ENCODE assay signal across 8 cellular contexts in the genomic region with DNA sequence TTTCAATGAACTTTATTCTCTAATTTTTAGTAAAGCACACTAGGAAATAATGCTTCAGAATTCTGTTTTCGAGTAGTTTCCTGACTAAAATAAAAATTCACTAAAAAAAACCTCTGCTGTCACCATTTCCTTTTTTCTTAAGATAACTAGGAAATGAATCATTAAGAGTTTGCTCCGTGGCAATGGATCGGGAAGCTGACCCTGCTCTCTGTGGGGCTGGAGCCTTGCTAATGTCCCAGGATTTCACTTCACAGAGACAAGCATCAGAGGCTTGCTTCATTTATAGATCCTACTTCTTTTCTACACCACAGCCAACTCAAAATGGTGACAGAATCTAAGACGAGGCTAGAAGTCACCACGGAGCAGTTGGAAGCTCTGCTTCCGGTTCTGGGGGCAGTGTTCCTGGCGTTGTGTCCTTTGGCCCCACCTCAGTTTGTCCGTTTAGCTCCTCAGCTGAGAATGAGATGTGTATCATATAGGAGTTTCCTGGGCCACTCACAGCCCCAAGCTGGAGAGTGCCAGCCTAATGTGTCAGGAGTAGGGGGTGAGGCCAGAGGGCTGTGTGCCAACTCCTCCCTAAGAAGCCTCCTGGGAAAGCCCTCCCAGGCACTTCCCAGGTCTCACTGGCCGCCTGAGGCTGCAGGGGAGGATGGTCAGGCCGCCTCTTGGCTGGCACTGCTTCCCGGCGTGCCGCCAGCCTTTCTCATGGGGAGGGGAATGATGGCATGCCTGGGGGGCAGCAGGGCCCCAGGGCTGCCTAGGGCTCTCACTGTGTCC. TPM values are rescaled to one million over a fixed set of nuclear protein-coding genes. Genes with fewer than 3 reads are reported as not detected.
DNase-seq lines count a peak whose midpoint lies in the region; ATAC-seq and TF ChIP-seq lines count a peak whose summit lies in the region.
"Had no signal": no experiment of that assay in that cellular context is flagged by ENCODE, and none has a peak within 500 bp of the region (broad histone marks: within the 10 kb centered on the region; RNA-seq: fewer than 3 reads in every experiment).

No MANE protein-coding gene starts in this region.

- H3K27ac ChIP-seq in tibial nerve: peak overlapping the region in 2 of 4 donors; percentile 63 to 74
- H3K27ac ChIP-seq: KMS-11 had no signal

- peaks cover 0 to 78% (median 47%) of the 10 kb centered on the region in 4 donors for H3K4me1 ChIP-seq in tibial nerve

- no peak for TF ChIP-seq POLR2A in tibial nerve (IDR thresholded peaks at IDR 0.05)

- DNase-seq in HK-2 (ENCODE audit: unreplicated experiment) (peak; percentile 29), left cardiac atrium (peak; percentile 67), tibial nerve (ENCODE audit: low spot score in 2 of 2) (no peak), DMS53 (lab: John Stamatoyannopoulos, UW) (no peak)
- no peak for DNase-seq in stimulated activated effector memory CD8-positive, alpha-beta T cell treated with anti-CD3 and anti-CD28 coated beads, Interleukin-12 subunit alpha, Interleukin-12 subunit beta, amount 100 ng/mL, for 72 hours (ENCODE audit: low spot score in 2 of 2)

- peaks cover 47% of the 10 kb centered on the region for H3K36me3 Mint-ChIP-seq in activated T-helper 17 cell treated with anti-CD3 and anti-CD28 coated beads, Interleukin-2, amount 50 U/mL, for 72 hours (ENCODE audit: low read depth)
- peaks cover 64% of the 10 kb centered on the region for H3K36me3 Mint-ChIP-seq in stimulated activated effector memory CD8-positive, alpha-beta T cell treated with anti-CD3 and anti-CD28 coated beads, Interleukin-12 subunit alpha, Interleukin-12 subunit beta, amount 100 ng/mL, for 72 hours

- H3K36me3 ChIP-seq in tibial nerve: peaks cover 0 to 4% (median 0%) of the 10 kb centered on the region in 3 donors

- ATAC-seq in activated T-helper 17 cell treated with anti-CD3 and anti-CD28 coated beads, Interleukin-2, amount 50 U/mL, for 72 hours (replicated peaks): no peak
- ATAC-seq in left cardiac atrium: peak; percentile 80 to 85
- ATAC-seq in stimulated activated effector memory CD8-positive, alpha-beta T cell treated with anti-CD3 and anti-CD28 coated beads, Interleukin-12 subunit alpha, Interleukin-12 subunit beta, amount 100 ng/mL, for 72 hours: no peak
- no peak for ATAC-seq in HG03432 (IDR thresholded peaks at IDR 0.05; ENCODE audit: unreplicated experiment)

- no peak for TF ChIP-seq EP300 in tibial nerve (IDR thresholded peaks at IDR 0.05)

- peak overlapping the region in 1 of 4 donors; percentile 6 for H3K4me3 ChIP-seq in tibial nerve

- TF ChIP-seq CTCF in tibial nerve (IDR thresholded peaks at IDR 0.05): no peak

- no peaks in the 10 kb centered on the region for H3K27me3 Mint-ChIP-seq in activated T-helper 17 cell treated with anti-CD3 and anti-CD28 coated beads, Interleukin-2, amount 50 U/mL, for 72 hours

- intact Hi-C loops in left cardiac atrium (cut with DNase I): no loop called here

- H3K4me1 Mint-ChIP-seq in activated T-helper 17 cell treated with anti-CD3 and anti-CD28 coated beads, Interleukin-2, amount 50 U/mL, for 72 hours: peaks cover 69% of the 10 kb centered on the region
- H3K4me1 Mint-ChIP-seq in stimulated activated effector memory CD8-positive, alpha-beta T cell treated with anti-CD3 and anti-CD28 coated beads, Interleukin-12 subunit alpha, Interleukin-12 subunit beta, amount 100 ng/mL, for 72 hours: peaks cover 85% of the 10 kb centered on the region

- H3K27ac Mint-ChIP-seq in activated T-helper 17 cell treated with anti-CD3 and anti-CD28 coated beads, Interleukin-2, amount 50 U/mL, for 72 hours: peak overlapping the region; percentile 31
- H3K27ac Mint-ChIP-seq in stimulated activated effector memory CD8-positive, alpha-beta T cell treated with anti-CD3 and anti-CD28 coated beads, Interleukin-12 subunit alpha, Interleukin-12 subunit beta, amount 100 ng/mL, for 72 hours: peak overlapping the region; percentile 24

- H3K9me3 Mint-ChIP-seq in activated T-helper 17 cell treated with anti-CD3 and anti-CD28 coated beads, Interleukin-2, amount 50 U/mL, for 72 hours: no peaks in the 10 kb centered on the region
- no peaks in the 10 kb centered on the region for H3K9me3 Mint-ChIP-seq in stimulated activated effector memory CD8-positive, alpha-beta T cell treated with anti-CD3 and anti-CD28 coated beads, Interleukin-12 subunit alpha, Interleukin-12 subunit beta, amount 100 ng/mL, for 72 hours

- 26 to 30% methylated on average over 10 to 13 of the region's 13 CpGs for WGBS in tibial nerve, 2 donors

- H3K27me3 ChIP-seq in tibial nerve: no peaks in the 10 kb centered on the region

- no peaks in the 10 kb centered on the region for H3K9me3 ChIP-seq in tibial nerve

- H3K4me3 Mint-ChIP-seq in activated T-helper 17 cell treated with anti-CD3 and anti-CD28 coated beads, Interleukin-2, amount 50 U/mL, for 72 hours: no peak overlapping the region
- no peak overlapping the region for H3K4me3 Mint-ChIP-seq in stimulated activated effector memory CD8-positive, alpha-beta T cell treated with anti-CD3 and anti-CD28 coated beads, Interleukin-12 subunit alpha, Interleukin-12 subunit beta, amount 100 ng/mL, for 72 hours

RNA-seq across cellular contexts. Expression of a gene that starts 19.6 kb away (rescaled TPM):
- total RNA-seq in activated T-helper 17 cell treated with anti-CD3 and anti-CD28 coated beads, Interleukin-2, amount 50 U/mL, for 72 hours: 10 to 100 TPM; 39.0 to 52.4 TPM
- 10 to 100 TPM; 12.1 to 14.8 TPM for total RNA-seq in left cardiac atrium
- 10 to 100 TPM; 22.7 to 34.1 (median 29.2) TPM for total RNA-seq in tibial nerve

Comparison
In these comparisons a context has a peak if more than half of its experiments do, and no peak if none do; other contexts are left out.
1. DNase-seq: peak in HK-2 (single experiment) and left cardiac atrium (single experiment); none in stimulated activated effector memory CD8-positive, alpha-beta T cell treated with anti-CD3 and anti-CD28 coated beads, Interleukin-12 subunit alpha, Interleukin-12 subunit beta, amount 100 ng/mL, for 72 hours (0 of 2), tibial nerve (0 of 2) and DMS53 (single experiment).
2. ATAC-seq: peak in left cardiac atrium (2 of 2); none in activated T-helper 17 cell treated with anti-CD3 and anti-CD28 coated beads, Interleukin-2, amount 50 U/mL, for 72 hours (single experiment), stimulated activated effector memory CD8-positive, alpha-beta T cell treated with anti-CD3 and anti-CD28 coated beads, Interleukin-12 subunit alpha, Interleukin-12 subunit beta, amount 100 ng/mL, for 72 hours (single experiment) and HG03432 (single experiment).